19 cellular contexts compared by ENCODE assay signal in genomic region chr1:7407980-7408770, GRCh38.
DNase-seq lines count a peak whose midpoint lies in the region; ATAC-seq and TF ChIP-seq lines count a peak whose summit lies in the region.
"Had no signal": no experiment of that assay in that cellular context is flagged by ENCODE, and none has a peak within 500 bp of the region (broad histone marks: within the 10 kb centered on the region; RNA-seq: fewer than 3 reads in every experiment).

No MANE protein-coding gene starts in this region.

- 95% methylated on average over 15 of the region's 23 CpGs for WGBS in suprapubic skin

- H3K4me1 Mint-ChIP-seq in activated CD8-positive, alpha-beta T cell treated with anti-CD3 and anti-CD28 coated beads, Interleukin-2, amount 10 ng/mL, durations not matched to agents 7 days and 5 days (ENCODE audit: low read depth): no peaks in the 10 kb centered on the region
- H3K4me1 Mint-ChIP-seq in activated CD8-positive, alpha-beta T cell treated with anti-CD3 and anti-CD28 coated beads for 36 hours (ENCODE audit: low read depth): no peaks in the 10 kb centered on the region

- H3K27me3 ChIP-seq in Peyer's patch: no peaks in the 10 kb centered on the region
- H3K27me3 ChIP-seq in suprapubic skin: no peaks in the 10 kb centered on the region
- H3K27me3 ChIP-seq: ascending aorta, MG63, pancreas had no signal

- H3K27me3 Mint-ChIP-seq in activated CD8-positive, alpha-beta T cell treated with anti-CD3 and anti-CD28 coated beads, Interleukin-2, amount 10 ng/mL, durations not matched to agents 7 days and 5 days (ENCODE audit: low read depth): no peaks in the 10 kb centered on the region
- H3K27me3 Mint-ChIP-seq in activated CD8-positive, alpha-beta T cell treated with anti-CD3 and anti-CD28 coated beads for 36 hours: no peaks in the 10 kb centered on the region

- H3K4me3 ChIP-seq in Peyer's patch: no peak overlapping the region
- no peak overlapping the region for H3K4me3 ChIP-seq in suprapubic skin
- H3K4me3 ChIP-seq: ascending aorta, MG63, pancreas had no signal

- no peak overlapping the region for H3K4me3 Mint-ChIP-seq in activated CD8-positive, alpha-beta T cell treated with anti-CD3 and anti-CD28 coated beads, Interleukin-2, amount 10 ng/mL, durations not matched to agents 7 days and 5 days
- no peak overlapping the region for H3K4me3 Mint-ChIP-seq in activated CD8-positive, alpha-beta T cell treated with anti-CD3 and anti-CD28 coated beads for 36 hours
- H3K4me3 Mint-ChIP-seq: activated naive CD4-positive, alpha-beta T cell treated with anti-CD3 and anti-CD28 coated beads for 36 hours had no signal

- POLR2A ChIA-PET in activated CD8-positive, alpha-beta T cell treated with anti-CD3 and anti-CD28 coated beads, Interleukin-2, amount 10 ng/mL, durations not matched to agents 7 days and 5 days (lab: Charles Lee): no interaction called here
- POLR2A ChIA-PET in activated CD8-positive, alpha-beta T cell treated with anti-CD3 and anti-CD28 coated beads for 36 hours (lab: Charles Lee): no interaction called here

- ATAC-seq in activated CD8-positive, alpha-beta T cell treated with anti-CD3 and anti-CD28 coated beads, Interleukin-2, amount 10 ng/mL, durations not matched to agents 7 days and 5 days: no peak
- ATAC-seq in activated CD8-positive, alpha-beta T cell treated with anti-CD3 and anti-CD28 coated beads for 36 hours: no peak
- no peak for ATAC-seq in GM21381 (IDR thresholded peaks at IDR 0.05; ENCODE audit: unreplicated experiment)
- ATAC-seq: HCT116, pancreas, SK-N-SH treated with all-trans-retinoic acid at 6 μM for 48 hours had no signal

- H3K9me3 ChIP-seq in Peyer's patch (no peaks in the 10 kb centered on the region), suprapubic skin (no peaks in the 10 kb centered on the region)
- H3K9me3 ChIP-seq: ascending aorta, MG63, pancreas had no signal

- H3K36me3 ChIP-seq in Peyer's patch (no peaks in the 10 kb centered on the region), suprapubic skin (no peaks in the 10 kb centered on the region)
- H3K36me3 ChIP-seq: ascending aorta, MG63, pancreas had no signal

- TF ChIP-seq CTCF in activated CD8-positive, alpha-beta T cell treated with anti-CD3 and anti-CD28 coated beads for 36 hours (IDR thresholded peaks at IDR 0.05): no peak
- TF ChIP-seq CTCF in Peyer's patch (IDR thresholded peaks at IDR 0.05) (no peak), suprapubic skin (IDR thresholded peaks at IDR 0.05) (no peak)

- no peak for TF ChIP-seq EP300 in suprapubic skin (IDR thresholded peaks at IDR 0.05)

- intact Hi-C loops in activated CD8-positive, alpha-beta T cell treated with anti-CD3 and anti-CD28 coated beads for 36 hours (cut with micrococcal nuclease): no loop called here

- DNase-seq in activated CD8-positive, alpha-beta T cell treated with anti-CD3 and anti-CD28 coated beads, Interleukin-2, amount 10 ng/mL, durations not matched to agents 7 days and 5 days: peak; percentile 7
- DNase-seq in activated CD8-positive, alpha-beta T cell treated with anti-CD3 and anti-CD28 coated beads for 36 hours: no peak
- DNase-seq in Peyer's patch: peak in 2 of 3 donors; percentile 9 to 29
- DNase-seq in islet precursor cell: peak; percentile 46
- DNase-seq in suprapubic skin (ENCODE audit: low spot score in 2 of 2): peak; percentile 55 to 71
- DNase-seq in NCI-H1436 (lab: John Stamatoyannopoulos, UW): no peak
- no peak for DNase-seq in kidney glomerular epithelial cell (lab: John Stamatoyannopoulos, UW)
- DNase-seq: activated naive CD4-positive, alpha-beta T cell treated with anti-CD3 and anti-CD28 coated beads for 36 hours; C1 segment of cervical spinal cord; MG63; NCI-H146; NCI-H82; stimulated activated naive CD4-positive, alpha-beta T cell; T1000 had no signal

- H3K27ac Mint-ChIP-seq in activated CD8-positive, alpha-beta T cell treated with anti-CD3 and anti-CD28 coated beads, Interleukin-2, amount 10 ng/mL, durations not matched to agents 7 days and 5 days: no peak overlapping the region
- H3K27ac Mint-ChIP-seq in activated CD8-positive, alpha-beta T cell treated with anti-CD3 and anti-CD28 coated beads for 36 hours: no peak overlapping the region
- H3K27ac Mint-ChIP-seq: activated naive CD4-positive, alpha-beta T cell treated with anti-CD3 and anti-CD28 coated beads for 36 hours had no signal

- no peak for TF ChIP-seq POLR2A in Peyer's patch (IDR thresholded peaks at IDR 0.05)
- no peak for TF ChIP-seq POLR2A in suprapubic skin (IDR thresholded peaks at IDR 0.05)

- H3K36me3 Mint-ChIP-seq in activated CD8-positive, alpha-beta T cell treated with anti-CD3 and anti-CD28 coated beads, Interleukin-2, amount 10 ng/mL, durations not matched to agents 7 days and 5 days (ENCODE audit: low read depth): no peaks in the 10 kb centered on the region
- no peaks in the 10 kb centered on the region for H3K36me3 Mint-ChIP-seq in activated CD8-positive, alpha-beta T cell treated with anti-CD3 and anti-CD28 coated beads for 36 hours (ENCODE audit: low read depth)

- CTCF ChIA-PET in activated CD8-positive, alpha-beta T cell treated with anti-CD3 and anti-CD28 coated beads, Interleukin-2, amount 10 ng/mL, durations not matched to agents 7 days and 5 days (lab: Charles Lee): no interaction called here
- CTCF ChIA-PET in activated CD8-positive, alpha-beta T cell treated with anti-CD3 and anti-CD28 coated beads for 36 hours (lab: Charles Lee): no interaction called here

- no peak overlapping the region for H3K27ac ChIP-seq in Peyer's patch
- no peak overlapping the region for H3K27ac ChIP-seq in suprapubic skin
- H3K27ac ChIP-seq: ascending aorta, pancreas had no signal

- H3K4me1 ChIP-seq in Peyer's patch (no peaks in the 10 kb centered on the region), suprapubic skin (no peaks in the 10 kb centered on the region)
- H3K4me1 ChIP-seq: ascending aorta, pancreas had no signal

- no peaks in the 10 kb centered on the region for H3K9me3 Mint-ChIP-seq in activated CD8-positive, alpha-beta T cell treated with anti-CD3 and anti-CD28 coated beads, Interleukin-2, amount 10 ng/mL, durations not matched to agents 7 days and 5 days (ENCODE audit: insufficient read depth)
- no peaks in the 10 kb centered on the region for H3K9me3 Mint-ChIP-seq in activated CD8-positive, alpha-beta T cell treated with anti-CD3 and anti-CD28 coated beads for 36 hours
- H3K9me3 Mint-ChIP-seq: activated naive CD4-positive, alpha-beta T cell treated with anti-CD3 and anti-CD28 coated beads for 36 hours had no signal

Comparison
In these comparisons a context has a peak if more than half of its experiments do, and no peak if none do; other contexts are left out.
1. DNase-seq: peak in activated CD8-positive, alpha-beta T cell treated with anti-CD3 and anti-CD28 coated beads, Interleukin-2, amount 10 ng/mL, durations not matched to agents 7 days and 5 days (single experiment), Peyer's patch (2 of 3), islet precursor cell (single experiment) and suprapubic skin (2 of 2); none in activated CD8-positive, alpha-beta T cell treated with anti-CD3 and anti-CD28 coated beads for 36 hours (single experiment), NCI-H1436 (single experiment) and kidney glomerular epithelial cell (single experiment).